ENCODE assay signal across 1 cellular context in the genomic region with DNA sequence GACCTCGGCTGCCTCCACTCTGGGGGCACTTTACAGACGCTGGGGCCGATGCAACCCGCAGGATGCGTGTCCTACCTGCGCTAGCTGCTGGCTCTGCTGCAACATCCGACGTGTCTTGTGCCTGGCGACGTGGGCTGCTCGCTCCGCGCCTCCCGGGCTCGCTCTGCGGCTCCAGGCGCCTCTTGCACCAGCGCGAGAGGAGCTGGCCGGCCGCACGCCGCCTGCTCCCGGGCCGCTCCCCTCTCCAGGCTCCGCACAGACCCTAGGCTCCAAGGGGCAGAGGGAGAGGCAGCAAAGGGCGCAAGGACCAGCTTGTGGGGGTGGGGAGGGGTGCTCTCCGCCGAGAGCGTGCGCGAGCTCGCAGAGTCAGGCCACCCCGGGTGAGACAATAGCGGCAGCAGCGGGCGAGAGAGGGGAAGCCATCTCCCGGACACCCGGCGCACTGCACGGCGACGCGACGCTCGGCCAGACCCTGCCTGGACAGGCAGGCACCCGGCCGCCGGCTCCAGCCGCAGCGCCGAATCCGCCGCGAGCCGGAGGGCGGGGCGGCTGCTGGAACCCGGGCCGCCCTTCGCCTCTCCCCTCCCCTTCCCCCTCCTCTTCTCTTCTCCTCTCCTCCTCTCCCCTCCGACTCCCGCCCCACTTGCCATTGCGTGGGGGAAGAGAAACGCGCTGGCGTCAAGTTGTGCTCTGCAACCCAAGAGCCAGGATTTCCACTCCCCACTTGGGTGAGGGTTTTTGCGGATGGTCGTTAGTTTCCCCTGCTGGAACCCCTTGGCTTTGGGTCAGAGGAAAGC.
A peak's percentile ranks its signal among the peaks of the same experiment; 100 is the strongest.
TF ChIP-seq lines count a peak whose summit lies in the region.

Gene PIK3C2B (minus strand): TSS at position 525 of the 797 bp plus-strand sequence. CDS start 25,003 bp downstream, outside the sequence.

TF ChIP-seq in K562, 482 proteins besides CTCF, POLR2A, EP300 and RAD21 (continued from another document and continues in another):
- no peak; the same call in 1 of the 2 replicates for TF ChIP-seq THAP12 (CRISPR knock-in tag; IDR thresholded peaks at IDR 0.05)
- 0 out of 2 replicates have a peak, but pooled peaks have one; percentile 53 for TF ChIP-seq SP1 (CRISPR knock-in tag; IDR thresholded peaks at IDR 0.05)
- no peak for TF ChIP-seq NFE2L1 (tag; IDR thresholded peaks at IDR 0.05; ENCODE audit: borderline replicate concordance, low read depth)
- TF ChIP-seq, protein P1, sequence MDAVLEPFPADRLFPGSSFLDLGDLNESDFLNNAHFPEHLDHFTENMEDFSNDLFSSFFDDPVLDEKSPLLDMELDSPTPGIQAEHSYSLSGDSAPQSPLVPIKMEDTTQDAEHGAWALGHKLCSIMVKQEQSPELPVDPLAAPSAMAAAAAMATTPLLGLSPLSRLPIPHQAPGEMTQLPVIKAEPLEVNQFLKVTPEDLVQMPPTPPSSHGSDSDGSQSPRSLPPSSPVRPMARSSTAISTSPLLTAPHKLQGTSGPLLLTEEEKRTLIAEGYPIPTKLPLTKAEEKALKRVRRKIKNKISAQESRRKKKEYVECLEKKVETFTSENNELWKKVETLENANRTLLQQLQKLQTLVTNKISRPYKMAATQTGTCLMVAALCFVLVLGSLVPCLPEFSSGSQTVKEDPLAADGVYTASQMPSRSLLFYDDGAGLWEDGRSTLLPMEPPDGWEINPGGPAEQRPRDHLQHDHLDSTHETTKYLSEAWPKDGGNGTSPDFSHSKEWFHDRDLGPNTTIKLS (IDR thresholded peaks at IDR 0.05; ENCODE audit: borderline replicate concordance, low read depth) = peak; percentile 51
- TF ChIP-seq ZSCAN29 (IDR thresholded peaks at IDR 0.05) = no peak
- no peak for TF ChIP-seq BRF1 (IDR thresholded peaks at IDR 0.05; ENCODE audit: borderline replicate concordance, extremely low read depth, insufficient read length)
- no peak; the same call in 1 of the 2 replicates for TF ChIP-seq PKNOX1 (IDR thresholded peaks at IDR 0.05)
- TF ChIP-seq ZNF134 (CRISPR knock-in tag; conservative IDR thresholded peaks at IDR 0.05) = no peak
- no peak for TF ChIP-seq CCAR2 (IDR thresholded peaks at IDR 0.05; ENCODE audit: low read depth, low read length)
- no peak for TF ChIP-seq ARHGAP35 (IDR thresholded peaks at IDR 0.05; ENCODE audit: partially characterized antibody)
- TF ChIP-seq PHF8 (IDR thresholded peaks at IDR 0.05; ENCODE audit: borderline replicate concordance, low read length) = peak; percentile 51; the same call in 1 of the 2 replicates
- TF ChIP-seq, protein P2, sequence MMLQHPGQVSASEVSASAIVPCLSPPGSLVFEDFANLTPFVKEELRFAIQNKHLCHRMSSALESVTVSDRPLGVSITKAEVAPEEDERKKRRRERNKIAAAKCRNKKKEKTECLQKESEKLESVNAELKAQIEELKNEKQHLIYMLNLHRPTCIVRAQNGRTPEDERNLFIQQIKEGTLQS (IDR thresholded peaks at IDR 0.05) = no peak
- TF ChIP-seq, protein P2 (CRISPR knock-in tag; conservative IDR thresholded peaks at IDR 0.05) = no peak
- TF ChIP-seq ZNF77 (CRISPR knock-in tag; IDR thresholded peaks at IDR 0.05) = no peak
- no peak for TF ChIP-seq ZKSCAN1 (IDR thresholded peaks at IDR 0.05; ENCODE audit: low read depth, low read length)
- TF ChIP-seq GATAD2A (IDR thresholded peaks at IDR 0.05) = no peak
- no peak for TF ChIP-seq ZNF655 (CRISPR knock-in tag; IDR thresholded peaks at IDR 0.05)
- TF ChIP-seq, protein P3, sequence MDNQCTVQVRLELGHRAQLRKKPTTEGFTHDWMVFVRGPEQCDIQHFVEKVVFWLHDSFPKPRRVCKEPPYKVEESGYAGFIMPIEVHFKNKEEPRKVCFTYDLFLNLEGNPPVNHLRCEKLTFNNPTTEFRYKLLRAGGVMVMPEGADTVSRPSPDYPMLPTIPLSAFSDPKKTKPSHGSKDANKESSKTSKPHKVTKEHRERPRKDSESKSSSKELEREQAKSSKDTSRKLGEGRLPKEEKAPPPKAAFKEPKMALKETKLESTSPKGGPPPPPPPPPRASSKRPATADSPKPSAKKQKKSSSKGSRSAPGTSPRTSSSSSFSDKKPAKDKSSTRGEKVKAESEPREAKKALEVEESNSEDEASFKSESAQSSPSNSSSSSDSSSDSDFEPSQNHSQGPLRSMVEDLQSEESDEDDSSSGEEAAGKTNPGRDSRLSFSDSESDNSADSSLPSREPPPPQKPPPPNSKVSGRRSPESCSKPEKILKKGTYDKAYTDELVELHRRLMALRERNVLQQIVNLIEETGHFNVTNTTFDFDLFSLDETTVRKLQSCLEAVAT (IDR thresholded peaks at IDR 0.05) = peak in 1 of 2 experiments; percentile 27; a peak in 1 of 4 replicates
- peak; percentile 87 for TF ChIP-seq CXXC5 (CRISPR knock-in tag; IDR thresholded peaks at IDR 0.05)
- TF ChIP-seq ZNF644 (tag; IDR thresholded peaks at IDR 0.05; ENCODE audit: low read depth) = no peak
- TF ChIP-seq ZFP30 (CRISPR knock-in tag; IDR thresholded peaks at IDR 0.05; ENCODE audit: borderline replicate concordance) = no peak
- no peak; the same call in none of the 2 replicates for TF ChIP-seq EGR1 (conservative IDR thresholded peaks at IDR 0.05)
- TF ChIP-seq, protein P4, sequence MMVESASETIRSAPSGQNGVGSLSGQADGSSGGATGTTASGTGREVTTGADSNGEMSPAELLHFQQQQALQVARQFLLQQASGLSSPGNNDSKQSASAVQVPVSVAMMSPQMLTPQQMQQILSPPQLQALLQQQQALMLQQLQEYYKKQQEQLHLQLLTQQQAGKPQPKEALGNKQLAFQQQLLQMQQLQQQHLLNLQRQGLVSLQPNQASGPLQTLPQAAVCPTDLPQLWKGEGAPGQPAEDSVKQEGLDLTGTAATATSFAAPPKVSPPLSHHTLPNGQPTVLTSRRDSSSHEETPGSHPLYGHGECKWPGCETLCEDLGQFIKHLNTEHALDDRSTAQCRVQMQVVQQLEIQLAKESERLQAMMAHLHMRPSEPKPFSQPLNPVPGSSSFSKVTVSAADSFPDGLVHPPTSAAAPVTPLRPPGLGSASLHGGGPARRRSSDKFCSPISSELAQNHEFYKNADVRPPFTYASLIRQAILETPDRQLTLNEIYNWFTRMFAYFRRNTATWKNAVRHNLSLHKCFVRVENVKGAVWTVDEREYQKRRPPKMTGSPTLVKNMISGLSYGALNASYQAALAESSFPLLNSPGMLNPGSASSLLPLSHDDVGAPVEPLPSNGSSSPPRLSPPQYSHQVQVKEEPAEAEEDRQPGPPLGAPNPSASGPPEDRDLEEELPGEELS (CRISPR knock-in tag; IDR thresholded peaks at IDR 0.05; ENCODE audit: borderline replicate concordance) = 0 out of 2 replicates have a peak, but pooled peaks have one; percentile 91
- TF ChIP-seq YBX1 (IDR thresholded peaks at IDR 0.05) = no peak
- no peak for TF ChIP-seq ZNF277 (CRISPR knock-in tag; IDR thresholded peaks at IDR 0.05; ENCODE audit: borderline replicate concordance)
- TF ChIP-seq ZFPM2 (CRISPR knock-in tag; IDR thresholded peaks at IDR 0.05) = no peak
- TF ChIP-seq ERF (CRISPR knock-in tag; IDR thresholded peaks at IDR 0.05) = no peak
- no peak for TF ChIP-seq HMG20B (CRISPR knock-in tag; IDR thresholded peaks at IDR 0.05)
- TF ChIP-seq NFRKB (IDR thresholded peaks at IDR 0.05; ENCODE audit: low read depth) = no peak
- TF ChIP-seq, protein P5, sequence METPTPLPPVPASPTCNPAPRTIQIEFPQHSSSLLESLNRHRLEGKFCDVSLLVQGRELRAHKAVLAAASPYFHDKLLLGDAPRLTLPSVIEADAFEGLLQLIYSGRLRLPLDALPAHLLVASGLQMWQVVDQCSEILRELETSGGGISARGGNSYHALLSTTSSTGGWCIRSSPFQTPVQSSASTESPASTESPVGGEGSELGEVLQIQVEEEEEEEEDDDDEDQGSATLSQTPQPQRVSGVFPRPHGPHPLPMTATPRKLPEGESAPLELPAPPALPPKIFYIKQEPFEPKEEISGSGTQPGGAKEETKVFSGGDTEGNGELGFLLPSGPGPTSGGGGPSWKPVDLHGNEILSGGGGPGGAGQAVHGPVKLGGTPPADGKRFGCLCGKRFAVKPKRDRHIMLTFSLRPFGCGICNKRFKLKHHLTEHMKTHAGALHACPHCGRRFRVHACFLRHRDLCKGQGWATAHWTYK (CRISPR knock-in tag; IDR thresholded peaks at IDR 0.05) = peak; percentile 83
- TF ChIP-seq ETS2 (tag; IDR thresholded peaks at IDR 0.05; ENCODE audit: borderline replicate concordance, poor library complexity, severe bottlenecking) = no peak
- TF ChIP-seq NELFE (IDR thresholded peaks at IDR 0.05; ENCODE audit: insufficient read depth, insufficient read length) = no peak
- TF ChIP-seq HNRNPK (IDR thresholded peaks at IDR 0.05; ENCODE audit: low read depth, low read length, poor library complexity, severe bottlenecking) = peak; percentile 96
- TF ChIP-seq KDM4B (IDR thresholded peaks at IDR 0.05; ENCODE audit: borderline replicate concordance in 2 of 2, low read depth in 1 of 2) = peak in 1 of 2 experiments; percentile 52; a peak in 1 of 4 replicates
- TF ChIP-seq EHMT2 (IDR thresholded peaks at IDR 0.05) = no peak
- peak; percentile 45; the same call in 1 of the 2 replicates for TF ChIP-seq ZBTB7A (IDR thresholded peaks at IDR 0.05; ENCODE audit: borderline replicate concordance, control insufficient read depth, low read depth, low read length)
- TF ChIP-seq BCOR (IDR thresholded peaks at IDR 0.05) = peak; percentile 78
- peak; percentile 75 for TF ChIP-seq RB1 (IDR thresholded peaks at IDR 0.05; ENCODE audit: low read depth)
